1 cellular context compared by ENCODE assay signal in the genomic region with DNA sequence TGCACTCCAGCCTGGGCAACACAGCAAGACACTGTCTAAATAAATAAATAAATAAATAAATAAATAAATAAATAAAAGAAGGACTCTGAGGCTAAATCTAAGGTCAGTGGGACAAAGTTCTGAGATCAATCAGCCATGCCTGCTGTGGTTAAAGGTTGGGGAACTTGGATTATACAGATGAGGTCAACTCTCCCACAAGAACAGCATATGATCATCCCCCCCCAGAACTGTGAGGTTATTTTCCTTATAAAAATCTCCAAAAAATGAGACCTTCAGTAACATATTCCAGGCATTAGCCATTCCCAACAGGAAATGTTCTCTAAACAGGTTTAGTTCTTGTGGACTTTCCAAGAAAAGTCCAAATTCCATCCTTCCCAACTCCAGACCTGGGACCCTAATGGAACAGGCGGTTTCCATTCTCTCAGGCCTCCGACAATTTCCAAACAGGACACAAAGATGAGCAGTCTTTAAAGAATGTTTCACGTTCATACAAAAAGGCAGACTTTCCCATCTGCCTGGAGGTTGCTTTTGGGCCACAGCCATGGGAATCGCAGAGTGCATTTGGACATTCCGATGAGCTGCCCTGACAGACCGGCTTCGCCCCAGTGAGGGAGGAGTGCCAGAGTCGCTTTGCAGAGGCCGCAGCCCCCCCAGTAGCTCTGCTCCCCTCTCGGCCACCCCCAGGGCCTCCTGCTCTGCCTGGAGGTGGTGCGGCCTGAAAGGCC.
TF ChIP-seq lines count a peak whose summit lies in the region.

No MANE protein-coding gene starts in this region.

TF ChIP-seq in H1, 55 proteins besides CTCF, POLR2A, EP300 and RAD21:
- TF ChIP-seq, protein P1, sequence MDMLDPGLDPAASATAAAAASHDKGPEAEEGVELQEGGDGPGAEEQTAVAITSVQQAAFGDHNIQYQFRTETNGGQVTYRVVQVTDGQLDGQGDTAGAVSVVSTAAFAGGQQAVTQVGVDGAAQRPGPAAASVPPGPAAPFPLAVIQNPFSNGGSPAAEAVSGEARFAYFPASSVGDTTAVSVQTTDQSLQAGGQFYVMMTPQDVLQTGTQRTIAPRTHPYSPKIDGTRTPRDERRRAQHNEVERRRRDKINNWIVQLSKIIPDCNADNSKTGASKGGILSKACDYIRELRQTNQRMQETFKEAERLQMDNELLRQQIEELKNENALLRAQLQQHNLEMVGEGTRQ (IDR thresholded peaks at IDR 0.05; ENCODE audit: low read length), result no peak
- TF ChIP-seq SUZ12 (IDR thresholded peaks at IDR 0.05; ENCODE audit: low read length) (no peak), HDAC2 (IDR thresholded peaks at IDR 0.05; ENCODE audit: borderline replicate concordance in 1 of 2, low read depth in 2 of 2, low read length in 2 of 2) (no peak), TCF12 (IDR thresholded peaks at IDR 0.05; ENCODE audit: low read depth, low read length) (no peak)
